ENCODE assay signal across 36 cellular contexts in the genomic region with DNA sequence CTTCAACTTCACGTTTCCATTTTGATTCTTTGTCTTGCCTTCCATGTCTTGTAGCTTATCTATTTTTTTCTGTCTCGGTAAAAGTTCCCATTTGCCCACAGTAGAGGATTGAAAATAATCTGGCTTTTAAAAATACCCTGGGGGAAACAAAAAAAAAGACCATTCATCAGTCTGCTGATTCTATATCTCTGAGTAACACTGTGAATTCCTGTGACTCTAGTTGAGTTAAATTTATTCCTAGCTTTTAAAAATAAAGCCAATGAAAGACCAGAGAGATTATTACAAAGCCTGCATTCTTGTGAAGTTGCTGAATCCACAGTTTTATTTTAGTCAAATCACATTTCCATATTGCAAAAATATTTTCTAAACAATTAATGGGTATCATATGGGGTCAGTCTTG.
"Had no signal": no experiment of that assay in that cellular context is flagged by ENCODE, and none has a peak within 500 bp of the region (broad histone marks: within the 10 kb centered on the region; RNA-seq: fewer than 3 reads in every experiment).

No MANE protein-coding gene starts in this region.

- H3K9me3 ChIP-seq: MG63 had no signal

- DNase-seq: activated B cell treated with CpG ODN at 0.5 μM for 24 hours; activated CD4-positive, alpha-beta memory T cell treated with anti-CD3 and anti-CD28 coated beads, Interleukin-2, amount 10 ng/mL, durations not matched to agents 7 days and 5 days; activated CD4-positive, alpha-beta T cell treated with anti-CD3 and anti-CD28 coated beads for 4 hours; activated CD4-positive, CD25-positive, alpha-beta regulatory T cell treated with anti-CD3 and anti-CD28 coated beads, Interleukin-2, amount 50 U/mL, for 72 hours; activated CD8-positive, alpha-beta memory T cell treated with anti-CD3 and anti-CD28 coated beads for 24 hours; activated effector memory CD4-positive, alpha-beta T cell treated with anti-CD3 and anti-CD28 coated beads, Interleukin-2, amount 50 U/mL, for 16 hours; activated naive CD4-positive, alpha-beta T cell; activated naive CD4-positive, alpha-beta T cell treated with anti-CD3 and anti-CD28 coated beads, Interleukin-2, amount 50 U/mL, for 16 hours; activated naive CD8-positive, alpha-beta T cell treated with anti-CD3 and anti-CD28 coated beads for 36 hours; activated T-cell treated with anti-CD3 and anti-CD28 coated beads, Interleukin-2, amount 50 U/mL, for 1 hour; activated T-cell treated with anti-CD3 and anti-CD28 coated beads, Interleukin-2, amount 50 U/mL, for 72 hours; amniotic stem cell; aorta; brain microvascular endothelial cell; Kasumi-1; KG1; MG63; NCI-H1048; NCI-H1105 treated with DMSO at 0.1 percent for 48 hours; NCI-H1436; NCI-H1694; NCI-H1930; NCI-H2081 treated with DMSO at 0.1 percent for 48 hours; NCI-H226; NCI-H446 treated with DMSO at 0.1 percent for 48 hours; NCI-H524; NCI-H69; RPMI8226; SIG-M5; SW 1271; T-helper 1 cell; T-helper 2 cell; T-helper 9 cell had no signal

- H3K36me3 Mint-ChIP-seq: activated naive CD8-positive, alpha-beta T cell treated with anti-CD3 and anti-CD28 coated beads for 36 hours had no signal

- ATAC-seq: activated T-cell treated with anti-CD3 and anti-CD28 coated beads, Interleukin-2, amount 50 U/mL, for 72 hours; activated T-helper 17 cell treated with anti-CD3 and anti-CD28 coated beads, Interleukin-2, amount 50 U/mL, for 72 hours; Panc1 had no signal

- H3K4me1 Mint-ChIP-seq: activated B cell treated with CpG ODN at 0.5 μM for 24 hours; activated CD4-positive, alpha-beta memory T cell treated with anti-CD3 and anti-CD28 coated beads, Interleukin-2, amount 10 ng/mL, durations not matched to agents 7 days and 5 days; activated naive CD8-positive, alpha-beta T cell treated with anti-CD3 and anti-CD28 coated beads for 36 hours; activated T-helper 17 cell treated with anti-CD3 and anti-CD28 coated beads, Interleukin-2, amount 50 U/mL, for 72 hours had no signal

- H3K27ac Mint-ChIP-seq: activated B cell treated with CpG ODN at 0.5 μM for 24 hours; activated CD4-positive, alpha-beta memory T cell treated with anti-CD3 and anti-CD28 coated beads, Interleukin-2, amount 10 ng/mL, durations not matched to agents 7 days and 5 days; activated naive CD8-positive, alpha-beta T cell treated with anti-CD3 and anti-CD28 coated beads for 36 hours; activated T-cell treated with anti-CD3 and anti-CD28 coated beads, Interleukin-2, amount 50 U/mL, for 72 hours; activated T-helper 17 cell treated with anti-CD3 and anti-CD28 coated beads, Interleukin-2, amount 50 U/mL, for 72 hours had no signal

- H3K27me3 Mint-ChIP-seq: activated B cell treated with CpG ODN at 0.5 μM for 24 hours; activated CD4-positive, alpha-beta memory T cell treated with anti-CD3 and anti-CD28 coated beads, Interleukin-2, amount 10 ng/mL, durations not matched to agents 7 days and 5 days; activated naive CD8-positive, alpha-beta T cell treated with anti-CD3 and anti-CD28 coated beads for 36 hours had no signal

- H3K27me3 ChIP-seq: brain microvascular endothelial cell, MG63 had no signal

- H3K27ac ChIP-seq: brain microvascular endothelial cell, VCaP had no signal

- H3K4me3 Mint-ChIP-seq: activated B cell treated with CpG ODN at 0.5 μM for 24 hours; activated CD4-positive, alpha-beta memory T cell treated with anti-CD3 and anti-CD28 coated beads, Interleukin-2, amount 10 ng/mL, durations not matched to agents 7 days and 5 days; activated naive CD8-positive, alpha-beta T cell treated with anti-CD3 and anti-CD28 coated beads for 36 hours; activated T-cell treated with anti-CD3 and anti-CD28 coated beads, Interleukin-2, amount 50 U/mL, for 72 hours; activated T-helper 17 cell treated with anti-CD3 and anti-CD28 coated beads, Interleukin-2, amount 50 U/mL, for 72 hours had no signal

- H3K36me3 ChIP-seq: brain microvascular endothelial cell, MG63 had no signal

- H3K4me3 ChIP-seq: MG63 had no signal
